ENCODE assay signal across 11 cellular contexts in genomic region chr4:185227131-185227551, GRCh38. TPM values are rescaled to one million over a fixed set of nuclear protein-coding genes. Genes with fewer than 3 reads are reported as not detected.
DNase-seq lines count a peak whose midpoint lies in the region; ATAC-seq and TF ChIP-seq lines count a peak whose summit lies in the region.
"Had no signal": no experiment of that assay in that cellular context is flagged by ENCODE, and none has a peak within 500 bp of the region (broad histone marks: within the 10 kb centered on the region; RNA-seq: fewer than 3 reads in every experiment).

No MANE protein-coding gene starts in this region.

- ATAC-seq in body of pancreas (peak; percentile 95), GM19455 (IDR thresholded peaks at IDR 0.05; ENCODE audit: unreplicated experiment) (no peak)

- peak overlapping the region in 1 of 2 donors; percentile 18 for H3K9ac ChIP-seq in stomach smooth muscle (ENCODE audit: low read length in 2 of 2)

- peak overlapping the region; percentile 1 to 76 (median 66) for H3K27ac ChIP-seq in body of pancreas
- H3K27ac ChIP-seq in stomach smooth muscle (ENCODE audit: low read length) = peak overlapping the region; percentile 58

- no peaks in the 10 kb centered on the region for H3K27me3 ChIP-seq in body of pancreas
- H3K27me3 ChIP-seq in stomach smooth muscle (ENCODE audit: control insufficient read depth in 1 of 2, insufficient read depth in 2 of 2, low read length in 2 of 2) = no peaks in the 10 kb centered on the region

- H3K4me3 ChIP-seq in body of pancreas (no peak overlapping the region), stomach smooth muscle (ENCODE audit: low read length in 2 of 2) (peak overlapping the region; percentile 17 to 49)

- TF ChIP-seq CTCF in body of pancreas (IDR thresholded peaks at IDR 0.05) = peak in 3 of 7 experiments; percentile 12 to 17 (median 13)

- 7 to 13% methylated on average over 4 of the region's 4 CpGs for WGBS in body of pancreas, 2 donors

- TF ChIP-seq POLR2A in body of pancreas (IDR thresholded peaks at IDR 0.05) = no peak

- no peaks in the 10 kb centered on the region for H3K9me3 ChIP-seq in body of pancreas
- no peaks in the 10 kb centered on the region for H3K9me3 ChIP-seq in stomach smooth muscle (ENCODE audit: control insufficient read depth in 2 of 2, low read length in 2 of 2)

- H3K4me1 ChIP-seq in body of pancreas (peaks cover 35% of the 10 kb centered on the region), stomach smooth muscle (ENCODE audit: control insufficient read depth, insufficient read depth, low read length) (peaks cover 16% of the 10 kb centered on the region)

- H3K36me3 ChIP-seq in body of pancreas (replicated peaks in 1 of 2; ENCODE audit: insufficient read depth in 1 of 2, low read depth in 2 of 2) (no peaks in the 10 kb centered on the region), stomach smooth muscle (ENCODE audit: control insufficient read depth in 2 of 2, insufficient read depth in 2 of 2, low read length in 2 of 2) (no peaks in the 10 kb centered on the region)

- intact Hi-C loops in body of pancreas (cut with DNase I) = no loop called here

- DNase-seq in DMS 273 (lab: John Stamatoyannopoulos, UW; ENCODE audit: unreplicated experiment) (peak; percentile 17), DMS 273 treated with DMSO at 0.1 percent for 48 hours (lab: John Stamatoyannopoulos, UW) (no peak), body of pancreas (peak; percentile 78 to 85 (median 82)), kidney tubule cell (ENCODE audit: low spot score) (peak; percentile 49), NCI-H748 treated with DMSO at 0.1 percent for 48 hours (lab: John Stamatoyannopoulos, UW) (no peak), mesenteric fat pad (ENCODE audit: low spot score) (no peak)
- DNase-seq: activated effector memory CD4-positive, alpha-beta T cell treated with anti-CD3 and anti-CD28 coated beads, Interleukin-2, amount 50 U/mL, for 16 hours; DMS79; stimulated activated CD4-positive, alpha-beta T cell treated with anti-CD3 and anti-CD28 coated beads, Interleukin-2, amount 100 ng/mL, for 48 hours had no signal

RNA-seq across cellular contexts. Expression of gene SNX25, which starts 17.7 kb away (rescaled TPM):
- total RNA-seq in body of pancreas = 10 to 100 TPM; 16.6 to 25.7 TPM
- 15.5 TPM for total RNA-seq in mesenteric fat pad

RNA-seq across cellular contexts. Expression of gene CFAP97, which starts 23.3 kb away (rescaled TPM):
- total RNA-seq in body of pancreas (10 to 100 TPM; 17.1 to 19.5 TPM), mesenteric fat pad (45.1 TPM)

Comparison
In these comparisons a context has a peak if more than half of its experiments do, and no peak if none do; other contexts are left out.
1. DNase-seq: peak in DMS 273 (single experiment), body of pancreas (4 of 4) and kidney tubule cell (single experiment); none in DMS 273 treated with DMSO at 0.1 percent for 48 hours (single experiment), NCI-H748 treated with DMSO at 0.1 percent for 48 hours (single experiment) and mesenteric fat pad (single experiment).
2. H3K4me3 ChIP-seq: peak in stomach smooth muscle (2 of 2); none in body of pancreas (0 of 2).